ENCODE assay signal across 18 cellular contexts in the genomic region with DNA sequence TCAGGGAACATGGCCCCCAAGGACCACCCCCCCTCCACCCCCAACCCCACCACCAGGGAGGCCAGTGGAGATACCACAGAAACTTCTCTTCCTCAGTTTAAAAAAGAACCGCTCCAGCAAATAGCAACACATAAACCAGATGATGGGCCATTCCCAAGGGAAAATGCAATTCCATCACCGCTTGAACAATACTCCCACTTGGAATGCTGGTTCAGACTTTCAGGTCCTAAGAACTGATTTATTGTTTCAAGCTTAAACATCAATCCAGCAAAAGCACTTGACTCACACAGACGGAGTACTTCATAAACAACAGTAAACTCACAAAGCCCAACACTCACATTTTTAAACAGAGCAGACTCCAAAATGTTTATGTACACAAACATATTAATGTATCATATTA. TPM values are rescaled to one million over a fixed set of nuclear protein-coding genes. Genes with fewer than 3 reads are reported as not detected.
DNase-seq lines count a peak whose midpoint lies in the region; ATAC-seq and TF ChIP-seq lines count a peak whose summit lies in the region.
"Had no signal": no experiment of that assay in that cellular context is flagged by ENCODE, and none has a peak within 500 bp of the region (broad histone marks: within the 10 kb centered on the region; RNA-seq: fewer than 3 reads in every experiment).

No MANE protein-coding gene starts in this region.

- H3K27ac ChIP-seq in uterus = peak overlapping the region; percentile 53 to 71
- no peak overlapping the region for H3K27ac ChIP-seq in foreskin keratinocyte
- H3K27ac ChIP-seq: parathyroid adenoma, suprapubic skin had no signal

- no peak overlapping the region for H3K4me3 Mint-ChIP-seq in dendritic cell treated with granulocyte-macrophage colony-stimulating factor and Interleukin-4, amounts not matched to agents 40 ng/mL and 50 ng/mL, for 4 days
- no peak overlapping the region for H3K4me3 Mint-ChIP-seq in mesothelial cell of epicardium
- H3K4me3 Mint-ChIP-seq: CD14-positive monocyte, T-cell had no signal

- ATAC-seq in GM21619 (IDR thresholded peaks at IDR 0.05; ENCODE audit: unreplicated experiment) = no peak
- no peak for ATAC-seq in foreskin keratinocyte
- ATAC-seq: T-cell had no signal

- DNase-seq in NCI-H510A treated with DMSO at 0.1 percent for 48 hours (lab: John Stamatoyannopoulos, UW) (peak; percentile 54), NCI-H510A (lab: John Stamatoyannopoulos, UW) (no peak), mesothelial cell of epicardium (ENCODE audit: low spot score in 2 of 2, unreplicated experiment in 2 of 2) (no peak), uterus (no peak), NCI-H1930 (lab: John Stamatoyannopoulos, UW) (no peak), foreskin keratinocyte (no peak)
- DNase-seq: activated CD4-positive, alpha-beta T cell treated with anti-CD3 and anti-CD28 coated beads, Interleukin-2, amount 50 U/mL, for 48 hours; activated naive CD4-positive, alpha-beta T cell treated with Interleukin-2 at 50 U/mL for 16 hours; activated T-cell treated with anti-CD3 and anti-CD28 coated beads for 4 hours; DMS 273 treated with DMSO at 0.1 percent for 48 hours; NCI-H146; NCI-H524 treated with DMSO at 0.1 percent for 48 hours; T-cell had no signal

- no peaks in the 10 kb centered on the region for H3K9me3 ChIP-seq in uterus
- H3K9me3 ChIP-seq: suprapubic skin had no signal

- H3K4me1 ChIP-seq in uterus = peaks cover 0 to 12% of the 10 kb centered on the region in 2 donors
- H3K4me1 ChIP-seq in foreskin keratinocyte = no peaks in the 10 kb centered on the region
- H3K4me1 ChIP-seq: parathyroid adenoma had no signal

- H3K27ac Mint-ChIP-seq in dendritic cell treated with granulocyte-macrophage colony-stimulating factor and Interleukin-4, amounts not matched to agents 40 ng/mL and 50 ng/mL, for 4 days = peak overlapping the region; percentile 60
- peak overlapping the region; percentile 42 for H3K27ac Mint-ChIP-seq in mesothelial cell of epicardium
- H3K27ac Mint-ChIP-seq: T-cell had no signal

- TF ChIP-seq CTCF in mesothelial cell of epicardium (IDR thresholded peaks at IDR 0.05; ENCODE audit: unreplicated experiment) (no peak), uterus (IDR thresholded peaks at IDR 0.05) (no peak), foreskin keratinocyte (conservative IDR thresholded peaks at IDR 0.05) (no peak)

- no peaks in the 10 kb centered on the region for H3K27me3 ChIP-seq in uterus
- H3K27me3 ChIP-seq in foreskin keratinocyte = no peaks in the 10 kb centered on the region
- H3K27me3 ChIP-seq: suprapubic skin had no signal

- no peak for TF ChIP-seq POLR2A in uterus (IDR thresholded peaks at IDR 0.05)

- H3K36me3 Mint-ChIP-seq in dendritic cell treated with granulocyte-macrophage colony-stimulating factor and Interleukin-4, amounts not matched to agents 40 ng/mL and 50 ng/mL, for 4 days (ENCODE audit: low read depth) = peaks cover 25% of the 10 kb centered on the region
- H3K36me3 Mint-ChIP-seq in mesothelial cell of epicardium = peaks cover 7% of the 10 kb centered on the region

- H3K36me3 ChIP-seq in uterus = no peaks in the 10 kb centered on the region

- H3K4me1 Mint-ChIP-seq in dendritic cell treated with granulocyte-macrophage colony-stimulating factor and Interleukin-4, amounts not matched to agents 40 ng/mL and 50 ng/mL, for 4 days (ENCODE audit: low read depth) = peaks cover 57% of the 10 kb centered on the region
- H3K4me1 Mint-ChIP-seq in mesothelial cell of epicardium = peaks cover 28% of the 10 kb centered on the region

- no peaks in the 10 kb centered on the region for H3K27me3 Mint-ChIP-seq in dendritic cell treated with granulocyte-macrophage colony-stimulating factor and Interleukin-4, amounts not matched to agents 40 ng/mL and 50 ng/mL, for 4 days
- no peaks in the 10 kb centered on the region for H3K27me3 Mint-ChIP-seq in mesothelial cell of epicardium (ENCODE audit: low read depth)
- H3K27me3 Mint-ChIP-seq: T-cell had no signal

- intact Hi-C loops in dendritic cell treated with granulocyte-macrophage colony-stimulating factor and Interleukin-4, amounts not matched to agents 40 ng/mL and 50 ng/mL, for 4 days (cut with micrococcal nuclease) = no loop called here
- intact Hi-C loops in uterus (cut with DNase I; ENCODE audit: low total_unique reads) = no loop called here

- H3K4me3 ChIP-seq in uterus = no peak overlapping the region
- H3K4me3 ChIP-seq: suprapubic skin had no signal

- H3K9me3 Mint-ChIP-seq in dendritic cell treated with granulocyte-macrophage colony-stimulating factor and Interleukin-4, amounts not matched to agents 40 ng/mL and 50 ng/mL, for 4 days = no peaks in the 10 kb centered on the region
- H3K9me3 Mint-ChIP-seq in mesothelial cell of epicardium = no peaks in the 10 kb centered on the region

RNA-seq across cellular contexts. Expression of gene HDAC4, which starts 6.9 kb away (rescaled TPM):
- total RNA-seq in mesothelial cell of epicardium = 45.8 to 59.2 TPM (median 48.9 TPM) in 3 replicates
- total RNA-seq in uterus = 10 to 100 TPM; 42.1 to 91.5 (median 73.4) TPM
- 6.9 and 7.5 TPM in 2 replicates for total RNA-seq in foreskin keratinocyte
- 1.0 TPM in 2 replicates for polyA plus RNA-seq in foreskin keratinocyte
